Comparison of ENCODE assay signal across 8 cellular contexts in genomic region chr17:11644265-11645212, GRCh38. TPM values are rescaled to one million over a fixed set of nuclear protein-coding genes. Genes with fewer than 3 reads are reported as not detected.
DNase-seq lines count a peak whose midpoint lies in the region; ATAC-seq, FAIRE-seq and TF ChIP-seq lines count a peak whose summit lies in the region.

No MANE protein-coding gene starts in this region.

- no peaks in the 10 kb centered on the region for H3K4me1 Mint-ChIP-seq in astrocyte (ENCODE audit: low read depth, unreplicated experiment)

- peaks cover 22% of the 10 kb centered on the region for H3K9me3 Mint-ChIP-seq in astrocyte (ENCODE audit: unreplicated experiment)

- TF ChIP-seq CTCF in astrocyte (IDR thresholded peaks at IDR 0.05; ENCODE audit: insufficient read depth, low read depth, low read length): peak; percentile 55

- no peak overlapping the region for H3K27ac Mint-ChIP-seq in astrocyte (ENCODE audit: unreplicated experiment)

- H3K4me3 Mint-ChIP-seq in astrocyte (ENCODE audit: unreplicated experiment): no peak overlapping the region

- DNase-seq in ELF-1 (ENCODE audit: low read depth, low spot score): peak; percentile 54
- DNase-seq in OCI-M1 (lab: John Stamatoyannopoulos, UW): peak; percentile 67
- DNase-seq in astrocyte (ENCODE audit: low read depth): peak; percentile 20
- peak in 45 of 51 donors; percentile 3 to 87 (median 49) for DNase-seq in hypothalamus (lab: John Stamatoyannopoulos, UW)

- H3K27me3 ChIP-seq in astrocyte (ENCODE audit: insufficient read depth, low read length) (no peaks in the 10 kb centered on the region), skeletal muscle tissue (ENCODE audit: control insufficient read depth in 3 of 3, insufficient read depth in 3 of 3, low read length in 3 of 3) (peaks cover 0 to 4% (median 0%) of the 10 kb centered on the region in 3 donors)

- no peak overlapping the region for H2AFZ ChIP-seq in astrocyte (ENCODE audit: low read depth, low read length)

- no peaks in the 10 kb centered on the region for H3K36me3 Mint-ChIP-seq in astrocyte (ENCODE audit: low read depth, unreplicated experiment)

- H3K4me3 ChIP-seq in astrocyte (ENCODE audit: insufficient read depth, low read depth, low read length) (no peak overlapping the region), skeletal muscle tissue (ENCODE audit: low read length in 3 of 3) (peak overlapping the region in 2 of 3 donors; percentile 23 to 51)

- H3K4me1 ChIP-seq in astrocyte (ENCODE audit: insufficient read depth, low read length) (no peaks in the 10 kb centered on the region), skeletal muscle tissue (ENCODE audit: control insufficient read depth in 3 of 3, insufficient read depth in 3 of 3, low read length in 3 of 3) (peaks cover 0 to 2% (median 0%) of the 10 kb centered on the region in 3 donors)

- ATAC-seq in GM21447 (IDR thresholded peaks at IDR 0.05; ENCODE audit: unreplicated experiment) (no peak), GM21723 (IDR thresholded peaks at IDR 0.05; ENCODE audit: unreplicated experiment) (no peak)

- no peaks in the 10 kb centered on the region for H3K27me3 Mint-ChIP-seq in astrocyte (ENCODE audit: low read depth, unreplicated experiment)

- H3K9ac ChIP-seq in astrocyte (ENCODE audit: low read length) (no peak overlapping the region), skeletal muscle tissue (ENCODE audit: low read depth in 1 of 3, low read length in 3 of 3) (no peak overlapping the region)

- no peak for TF ChIP-seq EP300 in Ishikawa (IDR thresholded peaks at IDR 0.05; ENCODE audit: borderline replicate concordance)

- TF ChIP-seq RAD21 in Ishikawa (IDR thresholded peaks at IDR 0.05; ENCODE audit: low read depth): peak; percentile 45

- no peak for FAIRE-seq in astrocyte (lab: Jason Lieb, UNC)

- no peaks in the 10 kb centered on the region for H3K79me2 ChIP-seq in astrocyte (ENCODE audit: insufficient read depth, low read length)

- no peaks in the 10 kb centered on the region for H4K20me1 ChIP-seq in astrocyte (ENCODE audit: insufficient read depth, low read length)

- H3K4me2 ChIP-seq in astrocyte (ENCODE audit: low read length): no peak overlapping the region

- H3K9me3 ChIP-seq in astrocyte (ENCODE audit: insufficient read depth, low read depth, low read length): no peaks in the 10 kb centered on the region
- peaks cover 0 to 4% (median 0%) of the 10 kb centered on the region in 3 donors for H3K9me3 ChIP-seq in skeletal muscle tissue (ENCODE audit: control insufficient read depth in 3 of 3, low read length in 3 of 3)

- no peak overlapping the region for H3K27ac ChIP-seq in astrocyte (ENCODE audit: low read depth, low read length)
- no peak overlapping the region for H3K27ac ChIP-seq in skeletal muscle tissue (ENCODE audit: low read depth, low read length)

- no peaks in the 10 kb centered on the region for H3K36me3 ChIP-seq in astrocyte (ENCODE audit: insufficient read depth, low read length)
- no peaks in the 10 kb centered on the region for H3K36me3 ChIP-seq in skeletal muscle tissue (ENCODE audit: control insufficient read depth in 3 of 3, insufficient read depth in 3 of 3, low read length in 3 of 3)

TF ChIP-seq in Ishikawa, 13 proteins besides CTCF, POLR2A, EP300 and RAD21:
- TF ChIP-seq USF1 (IDR thresholded peaks at IDR 0.05) (no peak), NFIC (IDR thresholded peaks at IDR 0.05) (peak; percentile 75), CEBPB (IDR thresholded peaks at IDR 0.05) (no peak), EGR1 (IDR thresholded peaks at IDR 0.05) (no peak)

RNA-seq across cellular contexts. Expression of gene DNAH9, which starts 46.3 kb away (rescaled TPM):
- not detected in 2 replicates for total RNA-seq in astrocyte
- 1.0 TPM for total RNA-seq in skeletal muscle tissue
